ENCODE assay signal across 24 cellular contexts in genomic region chr13:110581489-110582185, GRCh38.
"Had no signal": no experiment of that assay in that cellular context is flagged by ENCODE, and none has a peak within 500 bp of the region (broad histone marks: within the 10 kb centered on the region; RNA-seq: fewer than 3 reads in every experiment).

No MANE protein-coding gene starts in this region.

- H3K9me3 ChIP-seq: heart right ventricle, left lung, neutrophil, pancreas, tibial artery had no signal

- H3K27ac Mint-ChIP-seq: activated CD4-positive, alpha-beta T cell treated with anti-CD3 and anti-CD28 coated beads, Interleukin-2, amount 10 ng/mL, durations not matched to agents 7 days and 5 days; activated CD8-positive, alpha-beta T cell treated with anti-CD3 and anti-CD28 coated beads for 36 hours; activated naive CD4-positive, alpha-beta T cell treated with anti-CD3 and anti-CD28 coated beads, Interleukin-2, amount 10 ng/mL, durations not matched to agents 7 days and 5 days; activated T-cell treated with anti-CD3 and anti-CD28 coated beads, Interleukin-2, amount 50 U/mL, for 24 hours; mesothelial cell of epicardium; natural killer cell; stimulated activated naive CD8-positive, alpha-beta T cell treated with anti-CD3 and anti-CD28 coated beads, Interleukin-15, amount 100 ng/mL, for 72 hours; T-helper 2 cell treated with Interferon-gamma antibody and Interleukin-4, amounts not matched to agents 5 μg/mL and 100 μg/mL, for 36 hours had no signal

- H3K4me1 ChIP-seq: left lung, tibial artery had no signal

- H3K27ac ChIP-seq: cardiac muscle cell, heart right ventricle, left lung, neutrophil, pancreas, tibial artery, WERI-Rb-1 had no signal

- H3K27me3 ChIP-seq: cardiac muscle cell, neutrophil, pancreas had no signal

- H3K4me1 Mint-ChIP-seq: mesothelial cell of epicardium, natural killer cell, T-cell had no signal

- DNase-seq: activated CD4-positive, alpha-beta T cell treated with anti-CD3 and anti-CD28 coated beads, Interleukin-2, amount 10 ng/mL, durations not matched to agents 7 days and 5 days; activated CD4-positive, CD25-positive, alpha-beta regulatory T cell treated with anti-CD3 and anti-CD28 coated beads, Interleukin-2, amount 50 U/mL, for 72 hours; activated CD8-positive, alpha-beta memory T cell treated with anti-CD3 and anti-CD28 coated beads, Interleukin-2, amount 50 U/mL, for 4 hours; activated CD8-positive, alpha-beta T cell treated with anti-CD3 and anti-CD28 coated beads for 36 hours; activated naive CD4-positive, alpha-beta T cell treated with anti-CD3 and anti-CD28 coated beads, Interleukin-2, amount 10 ng/mL, durations not matched to agents 7 days and 5 days; activated T-cell treated with anti-CD3 and anti-CD28 coated beads, Interleukin-2, amount 50 U/mL, for 24 hours; amygdala; erythroblast; heart right ventricle; kidney; left lung; natural killer cell; right cardiac atrium; stimulated activated CD4-positive, alpha-beta T cell treated with anti-CD3 and anti-CD28 coated beads, Interleukin-1b, Interleukin-23, amount 100 ng/mL, for 48 hours; stimulated activated naive CD8-positive, alpha-beta T cell treated with anti-CD3 and anti-CD28 coated beads, Interleukin-15, amount 100 ng/mL, for 72 hours; T-cell; tibial artery; WERI-Rb-1 had no signal

- ATAC-seq: activated CD8-positive, alpha-beta T cell treated with anti-CD3 and anti-CD28 coated beads for 36 hours; left lung; pancreas; right cardiac atrium; stimulated activated naive CD8-positive, alpha-beta T cell treated with anti-CD3 and anti-CD28 coated beads, Interleukin-15, amount 100 ng/mL, for 72 hours; T-cell had no signal

- H3K9me3 Mint-ChIP-seq: activated CD4-positive, alpha-beta T cell treated with anti-CD3 and anti-CD28 coated beads, Interleukin-2, amount 10 ng/mL, durations not matched to agents 7 days and 5 days; activated CD8-positive, alpha-beta T cell treated with anti-CD3 and anti-CD28 coated beads for 36 hours; activated naive CD4-positive, alpha-beta T cell treated with anti-CD3 and anti-CD28 coated beads, Interleukin-2, amount 10 ng/mL, durations not matched to agents 7 days and 5 days; activated T-cell treated with anti-CD3 and anti-CD28 coated beads, Interleukin-2, amount 50 U/mL, for 24 hours; mesothelial cell of epicardium; natural killer cell; stimulated activated naive CD8-positive, alpha-beta T cell treated with anti-CD3 and anti-CD28 coated beads, Interleukin-15, amount 100 ng/mL, for 72 hours; T-cell; T-helper 2 cell treated with Interferon-gamma antibody and Interleukin-4, amounts not matched to agents 5 μg/mL and 100 μg/mL, for 36 hours had no signal

- H3K4me3 Mint-ChIP-seq: activated CD4-positive, alpha-beta T cell treated with anti-CD3 and anti-CD28 coated beads, Interleukin-2, amount 10 ng/mL, durations not matched to agents 7 days and 5 days; activated CD8-positive, alpha-beta T cell treated with anti-CD3 and anti-CD28 coated beads for 36 hours; activated naive CD4-positive, alpha-beta T cell treated with anti-CD3 and anti-CD28 coated beads, Interleukin-2, amount 10 ng/mL, durations not matched to agents 7 days and 5 days; activated T-cell treated with anti-CD3 and anti-CD28 coated beads, Interleukin-2, amount 50 U/mL, for 24 hours; mesothelial cell of epicardium; natural killer cell; stimulated activated naive CD8-positive, alpha-beta T cell treated with anti-CD3 and anti-CD28 coated beads, Interleukin-15, amount 100 ng/mL, for 72 hours; T-cell; T-helper 2 cell treated with Interferon-gamma antibody and Interleukin-4, amounts not matched to agents 5 μg/mL and 100 μg/mL, for 36 hours had no signal

- H3K36me3 Mint-ChIP-seq: activated naive CD4-positive, alpha-beta T cell treated with anti-CD3 and anti-CD28 coated beads, Interleukin-2, amount 10 ng/mL, durations not matched to agents 7 days and 5 days; mesothelial cell of epicardium; natural killer cell; T-cell had no signal

- H3K36me3 ChIP-seq: cardiac muscle cell, heart right ventricle, left lung, neutrophil, pancreas, tibial artery, WERI-Rb-1 had no signal

- H3K4me3 ChIP-seq: cardiac muscle cell, heart right ventricle, left lung, lung, pancreas, tibial artery had no signal
